In the genomic region with DNA sequence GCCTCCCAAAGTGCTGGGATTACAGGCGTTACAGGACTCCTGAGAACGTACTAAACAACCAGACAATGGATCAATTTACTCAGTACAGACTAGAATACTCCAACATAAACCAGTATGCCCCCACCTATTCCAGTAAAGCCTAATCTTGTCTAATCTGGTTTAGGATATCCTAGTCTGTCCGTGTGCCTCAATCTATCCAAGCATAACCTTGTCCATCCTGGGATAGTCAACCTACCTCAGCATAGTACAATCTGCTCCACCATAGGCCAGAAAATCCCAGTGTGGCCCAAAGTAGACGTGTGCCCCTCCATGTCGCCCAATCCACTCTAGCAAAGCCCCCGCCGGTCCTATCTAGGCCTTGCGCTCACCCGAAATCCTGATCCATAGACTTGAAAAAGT, we compare ENCODE assay signal across 7 cellular contexts. TPM values are rescaled to one million over a fixed set of nuclear protein-coding genes. Genes with fewer than 3 reads are reported as not detected.
DNase-seq lines count a peak whose midpoint lies in the region; ATAC-seq and TF ChIP-seq lines count a peak whose summit lies in the region.

No MANE protein-coding gene starts in this region.

- peaks cover 26% of the 10 kb centered on the region for H3K4me1 Mint-ChIP-seq in GM23338

- H3K4me3 Mint-ChIP-seq in GM23338, result peak overlapping the region; percentile 100

- peak overlapping the region; percentile 97 for H3K4me2 ChIP-seq in GM23338
- H3K4me2 ChIP-seq in SU-DHL-6 (ENCODE audit: low read depth, low read length, poor library complexity, severe bottlenecking), result peak overlapping the region; percentile 71

- H3K27ac Mint-ChIP-seq in GM23338, result peak overlapping the region; percentile 97

- peaks cover 3% of the 10 kb centered on the region; the same call in 2 of the 3 replicates for H3K9me3 Mint-ChIP-seq in GM23338

- H3K9me2 ChIP-seq in GM23338 (ENCODE audit: insufficient read depth) (no peaks in the 10 kb centered on the region), SU-DHL-6 (replicated peaks; ENCODE audit: insufficient read depth, low read length) (no peaks in the 10 kb centered on the region)

- H3K27me3 ChIP-seq in GM23338 (ENCODE audit: insufficient read depth) (no peaks in the 10 kb centered on the region), SU-DHL-6 (ENCODE audit: low read length) (no peaks in the 10 kb centered on the region), foreskin keratinocyte (no peaks in the 10 kb centered on the region)

- peaks cover 59% of the 10 kb centered on the region for H3K36me3 Mint-ChIP-seq in GM23338 (ENCODE audit: low read depth)

- peaks cover 21% of the 10 kb centered on the region for H3K4me1 ChIP-seq in GM23338 (ENCODE audit: insufficient read depth)
- peaks cover under 1% of the 10 kb centered on the region for H3K4me1 ChIP-seq in foreskin keratinocyte

- H2AFZ ChIP-seq in GM23338 (peak overlapping the region; percentile 88), SU-DHL-6 (ENCODE audit: low read depth, low read length, severe bottlenecking) (peak overlapping the region; percentile 2)

- TF ChIP-seq CTCF in GM23338 (conservative IDR thresholded peaks at IDR 0.05; ENCODE audit: low read depth in 2 of 2) (no peak), SU-DHL-6 (IDR thresholded peaks at IDR 0.05; ENCODE audit: insufficient read depth, low read length, poor library complexity, severe bottlenecking) (no peak), foreskin keratinocyte (conservative IDR thresholded peaks at IDR 0.05) (no peak), retinal pigment epithelial cell (conservative IDR thresholded peaks at IDR 0.05; ENCODE audit: low read depth, low read length) (no peak)

- peaks cover 15% of the 10 kb centered on the region for H3K27me3 Mint-ChIP-seq in GM23338 (ENCODE audit: insufficient read depth, low read depth, poor library complexity)

- H3K79me2 ChIP-seq in GM23338 (replicated peaks; ENCODE audit: insufficient read depth), result peaks cover 68% of the 10 kb centered on the region
- peaks cover 52% of the 10 kb centered on the region for H3K79me2 ChIP-seq in SU-DHL-6 (ENCODE audit: insufficient read depth, low read length)

- H3K4me3 ChIP-seq in GM23338 (peak overlapping the region; percentile 97), SU-DHL-6 (ENCODE audit: insufficient read depth, low read length, poor library complexity, severe bottlenecking) (peak overlapping the region; percentile 83), retinal pigment epithelial cell (ENCODE audit: low read length) (peak overlapping the region; percentile 85)

- H4K20me1 ChIP-seq in GM23338 (replicated peaks; ENCODE audit: insufficient read depth) (peaks cover 37% of the 10 kb centered on the region), SU-DHL-6 (ENCODE audit: low read depth, low read length) (peaks cover 6% of the 10 kb centered on the region; the same call in 1 of the 2 replicates)

- peaks cover 36% of the 10 kb centered on the region for H3F3A ChIP-seq in GM23338 (replicated peaks; ENCODE audit: low read depth)
- peaks cover 26% of the 10 kb centered on the region for H3F3A ChIP-seq in SU-DHL-6 (ENCODE audit: insufficient read depth)

- ATAC-seq in GM23338, result peak; percentile 15
- ATAC-seq in foreskin keratinocyte, result no peak
- no peak for ATAC-seq in GM21619 (IDR thresholded peaks at IDR 0.05; ENCODE audit: unreplicated experiment)
- ATAC-seq in HG02973 (IDR thresholded peaks at IDR 0.05; ENCODE audit: unreplicated experiment), result no peak
- no peak for ATAC-seq in GM19023 (IDR thresholded peaks at IDR 0.05; ENCODE audit: unreplicated experiment)

- peak overlapping the region; percentile 82 for H3K9ac ChIP-seq in SU-DHL-6 (ENCODE audit: low read length)

- H3K36me3 ChIP-seq in GM23338 (ENCODE audit: insufficient read depth) (peaks cover 11% of the 10 kb centered on the region), SU-DHL-6 (ENCODE audit: low read length) (0 out of 2 replicates have a peak, but pooled peaks cover 3% of the 10 kb centered on the region)

- H3K27ac ChIP-seq in GM23338 (ENCODE audit: low read depth) (peak overlapping the region; percentile 85), SU-DHL-6 (ENCODE audit: low read depth, low read length) (peak overlapping the region; percentile 87), foreskin keratinocyte (peak overlapping the region; percentile 68)

- no peaks in the 10 kb centered on the region for H3K9me3 ChIP-seq in SU-DHL-6 (ENCODE audit: insufficient read depth, low read length)

- DNase-seq in GM23338 (ENCODE audit: low spot score) (no peak), foreskin keratinocyte (no peak), retinal pigment epithelial cell (ENCODE audit: low read depth) (no peak)

TF ChIP-seq in GM23338, 12 proteins besides CTCF, POLR2A, EP300 and RAD21 (continues in another document):
- TF ChIP-seq NANOG (IDR thresholded peaks at IDR 0.05; ENCODE audit: borderline replicate concordance) (no peak), REST (IDR thresholded peaks at IDR 0.05; ENCODE audit: unreplicated experiment) (no peak), ZNF114 (CRISPR knock-in tag; IDR thresholded peaks at IDR 0.05) (no peak), EZH2phosphoT487 (IDR thresholded peaks at IDR 0.05; ENCODE audit: unreplicated experiment) (no peak), EZH2 (IDR thresholded peaks at IDR 0.05; ENCODE audit: low read depth, unreplicated experiment) (no peak), STAT1 (IDR thresholded peaks at IDR 0.05; ENCODE audit: unreplicated experiment) (no peak)

RNA-seq across cellular contexts. Expression of gene DVL2, which starts 0.6 kb away (rescaled TPM):
- total RNA-seq in GM23338 (2014; rRNA removed; shearing (Covaris generic)), result 53.9 and 80.6 TPM in 2 replicates
- polyA plus RNA-seq in GM23338 (2016; fragmentation: Nextera tagmentation; extraction: Ambion mirVana) (17.6 and 19.7 TPM in 2 replicates), foreskin keratinocyte (28.0 and 31.2 TPM in 2 replicates)
- 41.5 and 45.0 TPM in 2 replicates for total RNA-seq in foreskin keratinocyte

RNA-seq across cellular contexts. Expression of gene PHF23, which starts 5.6 kb away (rescaled TPM):
- total RNA-seq in GM23338 (2014; rRNA removed; shearing (Covaris generic)), result 33.2 and 51.0 TPM in 2 replicates
- polyA plus RNA-seq in GM23338 (2016; fragmentation: Nextera tagmentation; extraction: Ambion mirVana), result 35.4 and 36.6 TPM in 2 replicates
- total RNA-seq in foreskin keratinocyte, result 49.1 and 51.2 TPM in 2 replicates
- 55.9 and 56.8 TPM in 2 replicates for polyA plus RNA-seq in foreskin keratinocyte

RNA-seq across cellular contexts. Expression of gene GABARAP, which starts 8.5 kb away (rescaled TPM):
- 88.8 and 128 TPM in 2 replicates for total RNA-seq in GM23338 (2014; rRNA removed; shearing (Covaris generic))
- polyA plus RNA-seq in GM23338 (2016; fragmentation: Nextera tagmentation; extraction: Ambion mirVana) (497 and 520 TPM in 2 replicates), foreskin keratinocyte (319 and 384 TPM in 2 replicates)
- total RNA-seq in foreskin keratinocyte, result 162 and 204 TPM in 2 replicates

RNA-seq across cellular contexts. Expression of gene ACADVL, which starts 14.0 kb away (rescaled TPM):
- 108 and 152 TPM in 2 replicates for total RNA-seq in GM23338 (2014; rRNA removed; shearing (Covaris generic))
- 139 and 156 TPM in 2 replicates for polyA plus RNA-seq in GM23338 (2016; fragmentation: Nextera tagmentation; extraction: Ambion mirVana)
- 232 and 285 TPM in 2 replicates for total RNA-seq in foreskin keratinocyte
- polyA plus RNA-seq in foreskin keratinocyte, result 223 and 266 TPM in 2 replicates

RNA-seq across cellular contexts. Expression of gene DLG4, which starts 14.1 kb away (rescaled TPM):
- 28.7 and 31.0 TPM in 2 replicates for total RNA-seq in GM23338 (2014; rRNA removed; shearing (Covaris generic))
- 7.7 and 11.1 TPM in 2 replicates for polyA plus RNA-seq in GM23338 (2016; fragmentation: Nextera tagmentation; extraction: Ambion mirVana)
- total RNA-seq in foreskin keratinocyte, result 7.3 and 7.7 TPM in 2 replicates
- polyA plus RNA-seq in foreskin keratinocyte, result 6.2 and 6.4 TPM in 2 replicates
